ENCODE assay signal across 16 cellular contexts in the genomic region with DNA sequence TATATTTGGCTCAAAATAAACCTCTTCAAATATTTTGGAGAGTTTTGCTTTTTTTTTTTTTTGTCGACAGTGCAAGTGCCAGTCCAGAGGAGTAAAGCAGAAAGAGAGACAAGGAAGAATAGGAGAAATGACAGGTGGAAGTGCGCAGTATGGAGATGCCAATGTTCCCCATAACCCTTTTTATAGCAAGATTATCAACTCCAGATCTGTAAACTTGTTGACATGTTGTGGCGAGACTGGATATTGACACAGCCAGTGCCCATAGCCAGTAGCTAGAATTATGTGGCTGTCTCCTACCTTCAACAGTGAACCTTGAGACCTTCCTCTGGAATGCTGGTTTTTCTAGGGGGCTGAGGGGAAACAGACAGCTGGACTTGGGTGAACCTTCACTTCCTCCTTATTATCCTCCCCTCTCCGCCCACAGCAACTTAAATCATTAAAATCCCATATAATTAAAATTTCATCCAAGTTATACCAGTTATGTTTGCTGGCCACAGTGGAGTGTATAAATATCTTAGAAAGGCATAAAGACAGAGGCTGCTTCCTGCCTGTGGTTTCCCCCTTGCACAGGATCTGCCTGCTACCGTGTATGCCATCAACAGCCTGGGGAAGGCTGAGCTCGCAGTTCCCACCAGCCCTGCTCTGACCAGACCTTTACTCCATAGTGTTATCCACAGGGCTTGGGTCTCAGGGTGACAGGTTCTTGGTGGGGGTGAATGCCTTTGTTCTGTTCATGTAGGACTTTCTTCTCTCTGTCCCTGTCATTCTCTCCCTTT.
DNase-seq lines count a peak whose midpoint lies in the region; ATAC-seq and TF ChIP-seq lines count a peak whose summit lies in the region.
"Had no signal": no experiment of that assay in that cellular context is flagged by ENCODE, and none has a peak within 500 bp of the region (broad histone marks: within the 10 kb centered on the region; RNA-seq: fewer than 3 reads in every experiment).

No MANE protein-coding gene starts in this region.

- H3K4me1 ChIP-seq in ascending aorta (no peaks in the 10 kb centered on the region), gastroesophageal sphincter (no peaks in the 10 kb centered on the region)
- H3K4me1 ChIP-seq: parathyroid adenoma had no signal

- H3K9me3 ChIP-seq in ascending aorta (no peaks in the 10 kb centered on the region), gastroesophageal sphincter (no peaks in the 10 kb centered on the region)

- TF ChIP-seq CTCF in ascending aorta (IDR thresholded peaks at IDR 0.05): no peak
- no peak for TF ChIP-seq CTCF in gastroesophageal sphincter (IDR thresholded peaks at IDR 0.05)

- peaks cover 26% of the 10 kb centered on the region for H3K4me1 Mint-ChIP-seq in activated naive CD8-positive, alpha-beta T cell (ENCODE audit: low read depth)
- H3K4me1 Mint-ChIP-seq in activated naive CD8-positive, alpha-beta T cell treated with anti-CD3 and anti-CD28 coated beads for 36 hours: peaks cover 20% of the 10 kb centered on the region
- H3K4me1 Mint-ChIP-seq in stimulated activated naive B cell treated with anti-CD40 and anti-IgM and Interleukin-4, amounts not matched to agents 10 μg/mL and 1 μg/mL and 100 μg/mL, for 72 hours: peaks cover 4 to 5% of the 10 kb centered on the region in 2 donors
- H3K4me1 Mint-ChIP-seq: mesothelial cell of epicardium had no signal

- TF ChIP-seq POLR2A in gastroesophageal sphincter (IDR thresholded peaks at IDR 0.05): no peak

- H3K27me3 Mint-ChIP-seq in activated naive CD8-positive, alpha-beta T cell: no peaks in the 10 kb centered on the region
- no peaks in the 10 kb centered on the region for H3K27me3 Mint-ChIP-seq in activated naive CD8-positive, alpha-beta T cell treated with anti-CD3 and anti-CD28 coated beads for 36 hours
- peaks cover 6 to 7% of the 10 kb centered on the region in 2 donors for H3K27me3 Mint-ChIP-seq in stimulated activated naive B cell treated with anti-CD40 and anti-IgM and Interleukin-4, amounts not matched to agents 10 μg/mL and 1 μg/mL and 100 μg/mL, for 72 hours

- no peaks in the 10 kb centered on the region for H3K27me3 ChIP-seq in ascending aorta
- H3K27me3 ChIP-seq in gastroesophageal sphincter: no peaks in the 10 kb centered on the region

- intact Hi-C loops in ascending aorta (cut with DNase I): no loop called here

- peaks cover 2% of the 10 kb centered on the region for H3K36me3 Mint-ChIP-seq in activated naive CD8-positive, alpha-beta T cell
- no peaks in the 10 kb centered on the region for H3K36me3 Mint-ChIP-seq in activated naive CD8-positive, alpha-beta T cell treated with anti-CD3 and anti-CD28 coated beads for 36 hours
- no peaks in the 10 kb centered on the region for H3K36me3 Mint-ChIP-seq in stimulated activated naive B cell treated with anti-CD40 and anti-IgM and Interleukin-4, amounts not matched to agents 10 μg/mL and 1 μg/mL and 100 μg/mL, for 72 hours

- H3K4me3 ChIP-seq in ascending aorta (no peak overlapping the region), gastroesophageal sphincter (no peak overlapping the region)

- ATAC-seq in stimulated activated naive B cell treated with anti-CD40 and anti-IgM and Interleukin-4, amounts not matched to agents 10 μg/mL and 1 μg/mL and 100 μg/mL, for 72 hours (replicated peaks): no peak
- no peak for ATAC-seq in HG02763 (IDR thresholded peaks at IDR 0.05; ENCODE audit: unreplicated experiment)
- ATAC-seq in gastroesophageal sphincter: no peak

- H3K36me3 ChIP-seq in ascending aorta: no peaks in the 10 kb centered on the region
- H3K36me3 ChIP-seq in gastroesophageal sphincter: no peaks in the 10 kb centered on the region

- TF ChIP-seq EP300 in gastroesophageal sphincter (IDR thresholded peaks at IDR 0.05): no peak

- no peak for DNase-seq in activated naive CD8-positive, alpha-beta T cell treated with anti-CD3 and anti-CD28 coated beads for 36 hours
- DNase-seq in NOMO-1 (lab: John Stamatoyannopoulos, UW; ENCODE audit: unreplicated experiment in 2 of 2) (peak; percentile 55 to 75), ascending aorta (ENCODE audit: low spot score in 2 of 2) (no peak)
- peak; percentile 8 for DNase-seq in activated naive CD4-positive, alpha-beta T cell treated with Interleukin-2 at 50 U/mL for 16 hours
- no peak for DNase-seq in stimulated activated naive B cell treated with anti-CD40 and anti-IgM and Interleukin-4, amounts not matched to agents 10 μg/mL and 1 μg/mL and 100 μg/mL, for 72 hours
- DNase-seq: DMS 273 treated with DMSO at 0.1 percent for 48 hours; effector memory CD4-positive, alpha-beta T cell; foreskin melanocyte; HCEC 1CT; NCI-H1105; T1000 had no signal

- no peak overlapping the region for H3K4me3 Mint-ChIP-seq in activated naive CD8-positive, alpha-beta T cell
- no peak overlapping the region for H3K4me3 Mint-ChIP-seq in activated naive CD8-positive, alpha-beta T cell treated with anti-CD3 and anti-CD28 coated beads for 36 hours
- no peak overlapping the region for H3K4me3 Mint-ChIP-seq in stimulated activated naive B cell treated with anti-CD40 and anti-IgM and Interleukin-4, amounts not matched to agents 10 μg/mL and 1 μg/mL and 100 μg/mL, for 72 hours
- H3K4me3 Mint-ChIP-seq: mesothelial cell of epicardium had no signal

- WGBS in gastroesophageal sphincter (ENCODE audit: low coverage in 1 of 2), 2 donors: 74 to 91% methylated on average over 4 to 5 of the region's 6 CpGs

- no peaks in the 10 kb centered on the region for H3K9me3 Mint-ChIP-seq in activated naive CD8-positive, alpha-beta T cell (ENCODE audit: low read depth)
- H3K9me3 Mint-ChIP-seq in activated naive CD8-positive, alpha-beta T cell treated with anti-CD3 and anti-CD28 coated beads for 36 hours: peaks cover 1% of the 10 kb centered on the region
- peaks cover 3 to 4% of the 10 kb centered on the region in 2 donors for H3K9me3 Mint-ChIP-seq in stimulated activated naive B cell treated with anti-CD40 and anti-IgM and Interleukin-4, amounts not matched to agents 10 μg/mL and 1 μg/mL and 100 μg/mL, for 72 hours

- peak overlapping the region; percentile 36 for H3K27ac Mint-ChIP-seq in activated naive CD8-positive, alpha-beta T cell
- no peak overlapping the region for H3K27ac Mint-ChIP-seq in activated naive CD8-positive, alpha-beta T cell treated with anti-CD3 and anti-CD28 coated beads for 36 hours
- H3K27ac Mint-ChIP-seq in stimulated activated naive B cell treated with anti-CD40 and anti-IgM and Interleukin-4, amounts not matched to agents 10 μg/mL and 1 μg/mL and 100 μg/mL, for 72 hours: peak overlapping the region; percentile 38
- H3K27ac Mint-ChIP-seq: mesothelial cell of epicardium had no signal

- H3K27ac ChIP-seq in ascending aorta: no peak overlapping the region
- no peak overlapping the region for H3K27ac ChIP-seq in gastroesophageal sphincter
- H3K27ac ChIP-seq: parathyroid adenoma had no signal

Comparison
In these comparisons a context has a peak if more than half of its experiments do, and no peak if none do; other contexts are left out.
1. DNase-seq: peak in NOMO-1 (2 of 2) and activated naive CD4-positive, alpha-beta T cell treated with Interleukin-2 at 50 U/mL for 16 hours (single experiment); none in activated naive CD8-positive, alpha-beta T cell treated with anti-CD3 and anti-CD28 coated beads for 36 hours (single experiment), stimulated activated naive B cell treated with anti-CD40 and anti-IgM and Interleukin-4, amounts not matched to agents 10 μg/mL and 1 μg/mL and 100 μg/mL, for 72 hours (single experiment) and ascending aorta (0 of 2).